In genomic region chr11:126989942-126990715, GRCh38 we compare ENCODE assay signal across 8 cellular contexts. TPM values are rescaled to one million over a fixed set of nuclear protein-coding genes. Genes with fewer than 3 reads are reported as not detected.
A peak's percentile ranks its signal among the peaks of the same experiment; 100 is the strongest.
DNase-seq lines count a peak whose midpoint lies in the region; ATAC-seq and TF ChIP-seq lines count a peak whose summit lies in the region.

No MANE protein-coding gene starts in this region.

- peak; percentile 96 for TF ChIP-seq CTCF in LNCAP (IDR thresholded peaks at IDR 0.05)

- intact Hi-C loops in Right ventricle myocardium superior (cut with DNase I), result loop anchor here (5.0 kb wide), 2 partner anchors 383 to 548 kb away; no protein-coding TSS in a partner anchor
- intact Hi-C loops in posterior vena cava (cut with DNase I), result loop anchor here in 1 of 2 donors (10.0 kb wide), 1 partner anchor 545 kb away; no protein-coding TSS in a partner anchor

- DNase-seq in DMS79 (lab: John Stamatoyannopoulos, UW) (peak; percentile 48), SHP77 (lab: John Stamatoyannopoulos, UW) (peak; percentile 3 to 54), Right ventricle myocardium superior (peak; percentile 78), posterior vena cava (ENCODE audit: low spot score) (peak; percentile 88), foreskin melanocyte (no peak)
- peak; percentile 50 for DNase-seq in activated naive CD4-positive, alpha-beta T cell treated with anti-CD3 and anti-CD28 coated beads, Interleukin-2, amount 50 U/mL, for 16 hours

- ATAC-seq in GM21576 (IDR thresholded peaks at IDR 0.05; ENCODE audit: unreplicated experiment), result peak; percentile 92
- ATAC-seq in Right ventricle myocardium superior (ENCODE audit: poor library complexity), result peak; percentile 91

RNA-seq across cellular contexts. Expression of gene KIRREL3, which starts 10.4 kb away (rescaled TPM):
- total RNA-seq in Right ventricle myocardium superior (0.08 TPM), posterior vena cava (under 1 TPM; 0.10 to 0.74 TPM)
